Comparison of ENCODE assay signal across 1 cellular context in the genomic region with DNA sequence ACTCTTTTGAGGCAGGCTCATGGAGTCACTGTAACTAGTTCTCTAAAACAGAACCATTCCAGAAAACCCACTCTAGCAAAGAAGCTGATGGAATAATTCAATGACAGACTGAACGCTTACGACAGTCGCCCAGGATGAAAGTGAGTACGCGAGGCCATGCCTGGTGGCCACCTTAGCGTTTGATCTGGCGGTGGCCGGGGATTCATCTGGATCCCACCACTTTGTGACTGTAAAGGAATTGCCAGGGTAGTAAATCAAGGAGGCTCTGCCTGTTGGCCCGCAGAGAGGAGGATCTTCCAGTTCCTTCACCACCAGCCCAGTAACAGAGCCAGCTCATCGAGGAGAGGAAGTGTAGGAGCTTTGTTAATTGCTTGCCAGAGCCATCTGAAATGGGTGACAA.
TF ChIP-seq lines count a peak whose summit lies in the region.

No MANE protein-coding gene starts in this region.

TF ChIP-seq in GM23338, 12 proteins besides CTCF, POLR2A, EP300 and RAD21 (continued from another document):
- TF ChIP-seq, protein P1, sequence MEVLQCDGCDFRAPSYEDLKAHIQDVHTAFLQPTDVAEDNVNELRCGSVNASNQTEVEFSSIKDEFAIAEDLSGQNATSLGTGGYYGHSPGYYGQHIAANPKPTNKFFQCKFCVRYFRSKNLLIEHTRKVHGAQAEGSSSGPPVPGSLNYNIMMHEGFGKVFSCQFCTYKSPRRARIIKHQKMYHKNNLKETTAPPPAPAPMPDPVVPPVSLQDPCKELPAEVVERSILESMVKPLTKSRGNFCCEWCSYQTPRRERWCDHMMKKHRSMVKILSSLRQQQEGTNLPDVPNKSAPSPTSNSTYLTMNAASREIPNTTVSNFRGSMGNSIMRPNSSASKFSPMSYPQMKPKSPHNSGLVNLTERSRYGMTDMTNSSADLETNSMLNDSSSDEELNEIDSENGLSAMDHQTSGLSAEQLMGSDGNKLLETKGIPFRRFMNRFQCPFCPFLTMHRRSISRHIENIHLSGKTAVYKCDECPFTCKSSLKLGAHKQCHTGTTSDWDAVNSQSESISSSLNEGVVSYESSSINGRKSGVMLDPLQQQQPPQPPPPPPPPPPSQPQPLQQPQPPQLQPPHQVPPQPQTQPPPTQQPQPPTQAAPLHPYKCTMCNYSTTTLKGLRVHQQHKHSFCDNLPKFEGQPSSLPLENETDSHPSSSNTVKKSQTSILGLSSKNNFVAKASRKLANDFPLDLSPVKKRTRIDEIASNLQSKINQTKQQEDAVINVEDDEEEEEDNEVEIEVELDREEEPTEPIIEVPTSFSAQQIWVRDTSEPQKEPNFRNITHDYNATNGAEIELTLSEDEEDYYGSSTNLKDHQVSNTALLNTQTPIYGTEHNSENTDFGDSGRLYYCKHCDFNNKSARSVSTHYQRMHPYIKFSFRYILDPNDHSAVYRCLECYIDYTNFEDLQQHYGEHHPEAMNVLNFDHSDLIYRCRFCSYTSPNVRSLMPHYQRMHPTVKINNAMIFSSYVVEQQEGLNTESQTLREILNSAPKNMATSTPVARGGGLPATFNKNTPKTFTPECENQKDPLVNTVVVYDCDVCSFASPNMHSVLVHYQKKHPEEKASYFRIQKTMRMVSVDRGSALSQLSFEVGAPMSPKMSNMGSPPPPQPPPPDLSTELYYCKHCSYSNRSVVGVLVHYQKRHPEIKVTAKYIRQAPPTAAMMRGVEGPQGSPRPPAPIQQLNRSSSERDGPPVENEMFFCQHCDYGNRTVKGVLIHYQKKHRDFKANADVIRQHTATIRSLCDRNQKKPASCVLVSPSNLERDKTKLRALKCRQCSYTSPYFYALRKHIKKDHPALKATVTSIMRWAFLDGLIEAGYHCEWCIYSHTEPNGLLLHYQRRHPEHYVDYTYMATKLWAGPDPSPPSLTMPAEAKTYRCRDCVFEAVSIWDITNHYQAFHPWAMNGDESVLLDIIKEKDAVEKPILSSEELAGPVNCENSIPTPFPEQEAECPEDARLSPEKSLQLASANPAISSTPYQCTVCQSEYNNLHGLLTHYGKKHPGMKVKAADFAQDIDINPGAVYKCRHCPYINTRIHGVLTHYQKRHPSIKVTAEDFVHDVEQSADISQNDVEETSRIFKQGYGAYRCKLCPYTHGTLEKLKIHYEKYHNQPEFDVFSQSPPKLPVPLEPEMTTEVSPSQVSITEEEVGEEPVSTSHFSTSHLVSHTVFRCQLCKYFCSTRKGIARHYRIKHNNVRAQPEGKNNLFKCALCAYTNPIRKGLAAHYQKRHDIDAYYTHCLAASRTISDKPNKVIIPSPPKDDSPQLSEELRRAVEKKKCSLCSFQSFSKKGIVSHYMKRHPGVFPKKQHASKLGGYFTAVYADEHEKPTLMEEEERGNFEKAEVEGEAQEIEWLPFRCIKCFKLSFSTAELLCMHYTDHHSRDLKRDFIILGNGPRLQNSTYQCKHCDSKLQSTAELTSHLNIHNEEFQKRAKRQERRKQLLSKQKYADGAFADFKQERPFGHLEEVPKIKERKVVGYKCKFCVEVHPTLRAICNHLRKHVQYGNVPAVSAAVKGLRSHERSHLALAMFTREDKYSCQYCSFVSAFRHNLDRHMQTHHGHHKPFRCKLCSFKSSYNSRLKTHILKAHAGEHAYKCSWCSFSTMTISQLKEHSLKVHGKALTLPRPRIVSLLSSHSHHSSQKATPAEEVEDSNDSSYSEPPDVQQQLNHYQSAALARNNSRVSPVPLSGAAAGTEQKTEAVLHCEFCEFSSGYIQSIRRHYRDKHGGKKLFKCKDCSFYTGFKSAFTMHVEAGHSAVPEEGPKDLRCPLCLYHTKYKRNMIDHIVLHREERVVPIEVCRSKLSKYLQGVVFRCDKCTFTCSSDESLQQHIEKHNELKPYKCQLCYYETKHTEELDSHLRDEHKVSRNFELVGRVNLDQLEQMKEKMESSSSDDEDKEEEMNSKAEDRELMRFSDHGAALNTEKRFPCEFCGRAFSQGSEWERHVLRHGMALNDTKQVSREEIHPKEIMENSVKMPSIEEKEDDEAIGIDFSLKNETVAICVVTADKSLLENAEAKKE (CRISPR knock-in tag; IDR thresholded peaks at IDR 0.05), result no peak
- TF ChIP-seq NANOG (IDR thresholded peaks at IDR 0.05; ENCODE audit: borderline replicate concordance) (no peak), ZNF114 (CRISPR knock-in tag; IDR thresholded peaks at IDR 0.05) (no peak), POLR2AphosphoS5 (IDR thresholded peaks at IDR 0.05; ENCODE audit: low read depth) (no peak), CREB1 (CRISPR knock-in tag; IDR thresholded peaks at IDR 0.05; ENCODE audit: low read depth) (no peak), JUNB (IDR thresholded peaks at IDR 0.05; ENCODE audit: unreplicated experiment) (no peak)
- TF ChIP-seq, protein P2, sequence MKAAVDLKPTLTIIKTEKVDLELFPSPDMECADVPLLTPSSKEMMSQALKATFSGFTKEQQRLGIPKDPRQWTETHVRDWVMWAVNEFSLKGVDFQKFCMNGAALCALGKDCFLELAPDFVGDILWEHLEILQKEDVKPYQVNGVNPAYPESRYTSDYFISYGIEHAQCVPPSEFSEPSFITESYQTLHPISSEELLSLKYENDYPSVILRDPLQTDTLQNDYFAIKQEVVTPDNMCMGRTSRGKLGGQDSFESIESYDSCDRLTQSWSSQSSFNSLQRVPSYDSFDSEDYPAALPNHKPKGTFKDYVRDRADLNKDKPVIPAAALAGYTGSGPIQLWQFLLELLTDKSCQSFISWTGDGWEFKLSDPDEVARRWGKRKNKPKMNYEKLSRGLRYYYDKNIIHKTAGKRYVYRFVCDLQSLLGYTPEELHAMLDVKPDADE (IDR thresholded peaks at IDR 0.05), result no peak
